In genomic region chr17:31540602-31541307, GRCh38 we compare ENCODE assay signal across 15 cellular contexts.
DNase-seq lines count a peak whose midpoint lies in the region; ATAC-seq, FAIRE-seq and TF ChIP-seq lines count a peak whose summit lies in the region.
"Had no signal": no experiment of that assay in that cellular context is flagged by ENCODE, and none has a peak within 500 bp of the region (broad histone marks: within the 10 kb centered on the region; RNA-seq: fewer than 3 reads in every experiment).

No MANE protein-coding gene starts in this region.

- H3K9ac ChIP-seq in BLaER1 (no peak overlapping the region), OCI-LY1 (ENCODE audit: low read length) (no peak overlapping the region)

- no peaks in the 10 kb centered on the region for H3K27me3 Mint-ChIP-seq in neural crest cell (ENCODE audit: low read depth)
- H3K27me3 Mint-ChIP-seq: CD4-positive, alpha-beta memory T cell had no signal

- H3K27me3 ChIP-seq in BLaER1: no peaks in the 10 kb centered on the region
- no peaks in the 10 kb centered on the region for H3K27me3 ChIP-seq in OCI-LY1 (ENCODE audit: insufficient read depth, low read length)
- H3K27me3 ChIP-seq in ascending aorta: no peaks in the 10 kb centered on the region

- H3K9me3 Mint-ChIP-seq in neural crest cell: no peaks in the 10 kb centered on the region
- H3K9me3 Mint-ChIP-seq: CD4-positive, alpha-beta memory T cell had no signal

- H3K27ac Mint-ChIP-seq in neural crest cell (ENCODE audit: unreplicated experiment): peak overlapping the region; percentile 75

- no peak overlapping the region for H3K4me3 ChIP-seq in BLaER1
- H3K4me3 ChIP-seq in OCI-LY1 (ENCODE audit: low read depth, low read length, poor library complexity, severe bottlenecking): no peak overlapping the region
- no peak overlapping the region for H3K4me3 ChIP-seq in ascending aorta

- H3K36me3 ChIP-seq in BLaER1 (no peaks in the 10 kb centered on the region), OCI-LY1 (ENCODE audit: insufficient read depth, low read length) (no peaks in the 10 kb centered on the region), ascending aorta (no peaks in the 10 kb centered on the region)

- H3K4me1 Mint-ChIP-seq in neural crest cell: no peaks in the 10 kb centered on the region

- no peaks in the 10 kb centered on the region for H3K79me2 ChIP-seq in OCI-LY1 (ENCODE audit: insufficient read depth, low read length)

- H3K27ac ChIP-seq in BLaER1: no peak overlapping the region
- H3K27ac ChIP-seq in OCI-LY1 (ENCODE audit: low read depth, low read length, poor library complexity, severe bottlenecking): peak overlapping the region; percentile 9
- H3K27ac ChIP-seq in ascending aorta: no peak overlapping the region

- H3K9me3 ChIP-seq in BLaER1 (no peaks in the 10 kb centered on the region), OCI-LY1 (ENCODE audit: low read length) (no peaks in the 10 kb centered on the region), ascending aorta (no peaks in the 10 kb centered on the region)

- H3K4me1 ChIP-seq in BLaER1: peaks cover 71% of the 10 kb centered on the region
- H3K4me1 ChIP-seq in OCI-LY1 (ENCODE audit: insufficient read depth, low read length, severe bottlenecking): peaks cover 46% of the 10 kb centered on the region
- peaks cover 0 to 9% of the 10 kb centered on the region in 2 donors for H3K4me1 ChIP-seq in ascending aorta

- no peak for TF ChIP-seq CTCF in OCI-LY1 (IDR thresholded peaks at IDR 0.05; ENCODE audit: low read length)
- TF ChIP-seq CTCF in neural crest cell (conservative IDR thresholded peaks at IDR 0.05): no peak
- TF ChIP-seq CTCF in ascending aorta (IDR thresholded peaks at IDR 0.05): no peak

- ATAC-seq in HG02973 (IDR thresholded peaks at IDR 0.05; ENCODE audit: unreplicated experiment): no peak

- no peak overlapping the region for H2AFZ ChIP-seq in OCI-LY1 (ENCODE audit: low read length)

- no peaks in the 10 kb centered on the region; the same call in 1 of the 2 replicates for H3F3A ChIP-seq in OCI-LY1 (ENCODE audit: insufficient read depth, low read length)

- FAIRE-seq in urothelium cell line (lab: Jason Lieb, UNC): no peak
- no peak for FAIRE-seq in RCC 7860 (lab: Jason Lieb, UNC)
- FAIRE-seq: A204.1 had no signal

- intact Hi-C loops in ascending aorta (cut with DNase I): no loop called here

- H3K9me2 ChIP-seq in OCI-LY1 (ENCODE audit: low read depth, low read length): no peaks in the 10 kb centered on the region

- H3K4me2 ChIP-seq in BLaER1: peak overlapping the region; percentile 90
- no peak overlapping the region for H3K4me2 ChIP-seq in OCI-LY1 (ENCODE audit: low read length)

- no peak overlapping the region for H3K4me3 Mint-ChIP-seq in neural crest cell
- H3K4me3 Mint-ChIP-seq: CD4-positive, alpha-beta memory T cell had no signal

- no peaks in the 10 kb centered on the region for H3K36me3 Mint-ChIP-seq in neural crest cell (ENCODE audit: low read depth)
- H3K36me3 Mint-ChIP-seq: CD4-positive, alpha-beta memory T cell had no signal

- H4K20me1 ChIP-seq in BLaER1: peaks cover 28% of the 10 kb centered on the region
- no peaks in the 10 kb centered on the region for H4K20me1 ChIP-seq in OCI-LY1 (ENCODE audit: insufficient read depth, low read length)

- DNase-seq in D341Med (ENCODE audit: low spot score) (peak; percentile 36), neural crest cell (ENCODE audit: low read depth, low spot score) (no peak), urothelium cell line (ENCODE audit: low spot score) (no peak), RCC 7860 (ENCODE audit: low spot score) (no peak), ascending aorta (ENCODE audit: low spot score in 2 of 2) (no peak)
- DNase-seq: CD4-positive, alpha-beta memory T cell; GOT3; NCI-H1694; NCI-H2081; NCI-H345; Right ventricle myocardium superior had no signal
